In the genomic region with DNA sequence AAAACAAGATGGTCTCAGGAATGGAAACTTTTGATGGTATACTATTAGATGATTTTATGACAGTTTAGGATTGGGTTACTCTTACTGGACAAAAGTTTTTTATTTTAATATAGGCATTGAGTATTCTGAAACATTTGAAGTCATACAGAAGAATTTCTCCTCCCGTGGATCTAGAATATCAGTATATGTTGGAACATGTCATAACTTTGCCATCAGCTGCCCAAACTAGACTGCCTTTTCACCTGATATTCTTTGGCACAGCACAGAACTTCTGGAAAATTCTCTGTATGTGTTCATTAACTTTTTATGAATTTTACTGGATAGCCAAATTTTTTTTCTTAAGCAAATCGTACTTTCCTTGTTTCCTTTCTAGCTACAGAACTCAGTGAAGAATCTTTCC, we compare ENCODE assay signal across 8 cellular contexts.
"Had no signal": no experiment of that assay in that cellular context is flagged by ENCODE, and none has a peak within 500 bp of the region (broad histone marks: within the 10 kb centered on the region; RNA-seq: fewer than 3 reads in every experiment).

No MANE protein-coding gene starts in this region.

- FAIRE-seq: HTR-8/SVneo had no signal

- H3K4me1 ChIP-seq: HAP-1 had no signal

- DNase-seq: GM23248, GOT3, H7, HFFc6, IMR-90 had no signal

- H3K9me3 Mint-ChIP-seq: HFFc6 had no signal

- ATAC-seq: HCT116 had no signal

- H3K9ac ChIP-seq: GM23248 had no signal

- H3K27ac Mint-ChIP-seq: HFFc6 had no signal

- H3K9me3 ChIP-seq: HAP-1 had no signal

- H3K4me3 Mint-ChIP-seq: HFFc6 had no signal

- H3K27ac ChIP-seq: GM23248 had no signal

- H3K4me3 ChIP-seq: GM23248, HAP-1 had no signal

- H2AFZ ChIP-seq: GM23248 had no signal
